16 cellular contexts compared by ENCODE assay signal in the genomic region with DNA sequence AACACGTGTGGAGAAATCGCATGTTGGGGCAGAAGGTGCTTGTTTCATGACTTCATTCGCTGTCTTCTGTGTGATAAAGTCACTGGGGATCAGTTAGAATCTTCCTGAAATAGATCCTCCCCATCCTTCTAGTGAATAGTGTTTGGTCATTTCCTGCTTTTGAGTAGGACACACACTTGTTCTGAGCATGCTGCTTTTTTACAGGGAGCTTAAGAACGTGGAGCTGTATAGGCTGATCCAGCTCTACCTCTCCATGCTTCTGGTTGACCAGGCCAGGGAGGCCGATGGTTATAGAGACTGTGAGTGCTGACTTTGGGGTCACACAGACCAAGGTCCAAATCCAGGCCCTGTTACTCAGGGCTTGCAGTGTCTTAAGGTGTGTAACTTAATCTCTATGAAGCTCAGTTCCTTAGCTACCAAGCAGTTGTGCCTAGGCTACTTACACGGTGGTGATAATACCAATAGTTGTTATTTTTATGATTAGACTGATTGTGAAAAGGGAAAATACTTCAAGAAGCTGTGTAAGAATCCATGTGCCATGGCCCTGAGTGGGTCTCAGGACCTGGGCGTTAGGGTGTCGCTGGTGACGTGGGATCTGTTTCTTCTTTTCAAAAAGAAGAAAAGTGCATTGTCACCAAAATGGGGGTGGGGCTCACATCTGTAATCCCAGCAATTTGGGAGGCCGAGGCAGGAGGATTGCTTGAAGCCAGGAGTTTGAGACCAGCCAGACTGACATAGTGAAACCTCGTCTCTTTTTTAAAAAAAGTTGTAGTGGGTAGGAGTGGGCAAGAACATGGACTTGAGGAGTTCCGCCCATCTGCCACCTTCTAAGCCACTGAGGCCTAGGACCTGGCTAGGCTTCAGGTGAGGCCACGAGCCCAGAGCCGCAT.
A peak's percentile ranks its signal among the peaks of the same experiment; 100 is the strongest.
DNase-seq lines count a peak whose midpoint lies in the region; ATAC-seq and TF ChIP-seq lines count a peak whose summit lies in the region.
"Had no signal": no experiment of that assay in that cellular context is flagged by ENCODE, and none has a peak within 500 bp of the region (broad histone marks: within the 10 kb centered on the region; RNA-seq: fewer than 3 reads in every experiment).

No MANE protein-coding gene starts in this region.

- WGBS in heart left ventricle, 4 donors, result 56 to 82% (median 76%) methylated on average over 9 to 14 of the region's 14 CpGs
- 76 to 88% methylated on average over 13 to 14 of the region's 14 CpGs for WGBS in thyroid gland, 2 donors

- no peaks in the 10 kb centered on the region for H3K9me2 ChIP-seq in PC-3 (replicated peaks; ENCODE audit: low read length)

- CTCF ChIA-PET in PC-3 (lab: Charles Lee), result no interaction called here

- H3K9me3 Mint-ChIP-seq in activated T-helper 1 cell treated with anti-CD3 and anti-CD28 coated beads, Interleukin-12 subunit alpha, Interleukin-12 subunit beta, Interleukin-2, Interleukin-4 antibody, amounts not matched to agents 30 ng/mL and 10 ng/mL and 1 ng/mL, durations not matched to agents 14 hours and 24 hours and 36 hours, result peaks cover 6% of the 10 kb centered on the region
- H3K9me3 Mint-ChIP-seq in glutamatergic neuron (ENCODE audit: unreplicated experiment), result peaks cover 19% of the 10 kb centered on the region

- DNase-seq in heart left ventricle, result no peak
- no peak for DNase-seq in Right ventricle myocardium inferior (ENCODE audit: missing footprints)
- no peak for DNase-seq in activated T-helper 1 cell treated with anti-CD3 and anti-CD28 coated beads, Interleukin-12 subunit alpha, Interleukin-12 subunit beta, Interleukin-2, Interleukin-4 antibody, amounts not matched to agents 30 ng/mL and 10 ng/mL and 1 ng/mL, durations not matched to agents 14 hours and 24 hours and 36 hours (ENCODE audit: low spot score)
- no peak for DNase-seq in left lobe of liver (ENCODE audit: low spot score)
- DNase-seq in thyroid gland, result no peak
- DNase-seq in NCI-H2196 treated with DMSO at 0.1 percent for 48 hours (lab: John Stamatoyannopoulos, UW; ENCODE audit: unreplicated experiment), result no peak
- no peak for DNase-seq in PC-3
- DNase-seq in glutamatergic neuron, result no peak
- DNase-seq: C1 segment of cervical spinal cord, endodermal cell, GOT3, MG63, RPMI8226 had no signal

- ATAC-seq in heart left ventricle (peak; percentile 25 to 77 (median 46)), Right ventricle myocardium inferior (no peak), left lobe of liver (peak; percentile 21), PC-3 (no peak)

- no peaks in the 10 kb centered on the region for H3K79me2 ChIP-seq in PC-3 (ENCODE audit: low read length)

- intact Hi-C loops in heart left ventricle (cut with DNase I), result loop anchor here in 4 of 10 donors (5.0 to 10.0 kb wide), 3 partner anchors 72 to 112 kb away; a partner anchor contains a TSS
- intact Hi-C loops in Right ventricle myocardium inferior (cut with DNase I), result loop anchor here (5.0 kb wide), 1 partner anchor 75 kb away; no protein-coding TSS in a partner anchor
- intact Hi-C loops in activated T-helper 1 cell treated with anti-CD3 and anti-CD28 coated beads, Interleukin-12 subunit alpha, Interleukin-12 subunit beta, Interleukin-2, Interleukin-4 antibody, amounts not matched to agents 30 ng/mL and 10 ng/mL and 1 ng/mL, durations not matched to agents 14 hours and 24 hours and 36 hours (cut with micrococcal nuclease), result no loop called here
- intact Hi-C loops in thyroid gland (cut with DNase I), result no loop called here
- intact Hi-C loops in PC-3 (cut with micrococcal nuclease), result no loop called here

- H3K9ac ChIP-seq in PC-3 (ENCODE audit: low read length), result no peak overlapping the region

- no TSS peak for BruUV-seq in PC-3 (replicated peaks; lab: Mats Ljungman, UMichigan)

- no peak for TF ChIP-seq POLR2A in heart left ventricle (IDR thresholded peaks at IDR 0.05)
- no peak for TF ChIP-seq POLR2A in thyroid gland (IDR thresholded peaks at IDR 0.05)

- H3K27me3 ChIP-seq in heart left ventricle, result no peaks in the 10 kb centered on the region
- H3K27me3 ChIP-seq in thyroid gland, result no peaks in the 10 kb centered on the region
- H3K27me3 ChIP-seq in PC-3 (ENCODE audit: low read length), result no peaks in the 10 kb centered on the region
- H3K27me3 ChIP-seq: MG63, ovary had no signal

- POLR2A ChIA-PET in PC-3 (lab: Charles Lee; ENCODE audit: unreplicated experiment), result no interaction called here

- H3K4me3 Mint-ChIP-seq in activated T-helper 1 cell treated with anti-CD3 and anti-CD28 coated beads, Interleukin-12 subunit alpha, Interleukin-12 subunit beta, Interleukin-2, Interleukin-4 antibody, amounts not matched to agents 30 ng/mL and 10 ng/mL and 1 ng/mL, durations not matched to agents 14 hours and 24 hours and 36 hours, result no peak overlapping the region
- H3K4me3 Mint-ChIP-seq in glutamatergic neuron (ENCODE audit: unreplicated experiment), result no peak overlapping the region
- H3K4me3 Mint-ChIP-seq: endodermal cell had no signal

- H3K4me1 Mint-ChIP-seq in activated T-helper 1 cell treated with anti-CD3 and anti-CD28 coated beads, Interleukin-12 subunit alpha, Interleukin-12 subunit beta, Interleukin-2, Interleukin-4 antibody, amounts not matched to agents 30 ng/mL and 10 ng/mL and 1 ng/mL, durations not matched to agents 14 hours and 24 hours and 36 hours (ENCODE audit: low read depth), result peaks cover 88% of the 10 kb centered on the region
- peaks cover 32% of the 10 kb centered on the region for H3K4me1 Mint-ChIP-seq in glutamatergic neuron (ENCODE audit: low read depth, unreplicated experiment)

- H3K4me1 ChIP-seq in heart left ventricle, result peaks cover 0 to 68% (median 32%) of the 10 kb centered on the region in 12 donors
- H3K4me1 ChIP-seq in thyroid gland, result peaks cover 16 to 57% of the 10 kb centered on the region in 2 donors
- H3K4me1 ChIP-seq in PC-3 (ENCODE audit: insufficient read depth, low read length), result no peaks in the 10 kb centered on the region

- H3K36me3 Mint-ChIP-seq in activated T-helper 1 cell treated with anti-CD3 and anti-CD28 coated beads, Interleukin-12 subunit alpha, Interleukin-12 subunit beta, Interleukin-2, Interleukin-4 antibody, amounts not matched to agents 30 ng/mL and 10 ng/mL and 1 ng/mL, durations not matched to agents 14 hours and 24 hours and 36 hours (ENCODE audit: low read depth), result peaks cover 31% of the 10 kb centered on the region
- H3K36me3 Mint-ChIP-seq in glutamatergic neuron (ENCODE audit: unreplicated experiment), result no peaks in the 10 kb centered on the region

- H3K27me3 Mint-ChIP-seq in activated T-helper 1 cell treated with anti-CD3 and anti-CD28 coated beads, Interleukin-12 subunit alpha, Interleukin-12 subunit beta, Interleukin-2, Interleukin-4 antibody, amounts not matched to agents 30 ng/mL and 10 ng/mL and 1 ng/mL, durations not matched to agents 14 hours and 24 hours and 36 hours (ENCODE audit: insufficient read depth), result no peaks in the 10 kb centered on the region
- H3K27me3 Mint-ChIP-seq in glutamatergic neuron (ENCODE audit: unreplicated experiment), result peaks cover 8% of the 10 kb centered on the region

- no peak for TF ChIP-seq CTCF in heart left ventricle (IDR thresholded peaks at IDR 0.05)
- no peak for TF ChIP-seq CTCF in thyroid gland (IDR thresholded peaks at IDR 0.05)
- no peak for TF ChIP-seq CTCF in PC-3 (conservative IDR thresholded peaks at IDR 0.05; ENCODE audit: low read depth, low read length)
- no peak for TF ChIP-seq CTCF in glutamatergic neuron (IDR thresholded peaks at IDR 0.05; ENCODE audit: partially characterized antibody, unreplicated experiment)

- no peaks in the 10 kb centered on the region for H4K20me1 ChIP-seq in PC-3 (ENCODE audit: low read length)

- no peak overlapping the region for H3K4me2 ChIP-seq in PC-3 (ENCODE audit: low read length)

- no peaks in the 10 kb centered on the region for H3F3A ChIP-seq in PC-3 (ENCODE audit: low read length, unreplicated experiment)

- H3K27ac ChIP-seq in heart left ventricle (peak overlapping the region in 8 of 12 donors; percentile 30 to 79 (median 68)), thyroid gland (peak overlapping the region in 2 of 3 donors; percentile 61 to 64), PC-3 (ENCODE audit: low read length) (no peak overlapping the region)
- H3K27ac ChIP-seq: HL-60, ovary had no signal

- no peak overlapping the region for H2AFZ ChIP-seq in PC-3 (ENCODE audit: low read length)

- H3K9me3 ChIP-seq in heart left ventricle, result no peaks in the 10 kb centered on the region
- H3K9me3 ChIP-seq in thyroid gland, result no peaks in the 10 kb centered on the region
- no peaks in the 10 kb centered on the region for H3K9me3 ChIP-seq in PC-3 (ENCODE audit: low read length)
- H3K9me3 ChIP-seq: MG63, ovary had no signal

- H3K27ac Mint-ChIP-seq in activated T-helper 1 cell treated with anti-CD3 and anti-CD28 coated beads, Interleukin-12 subunit alpha, Interleukin-12 subunit beta, Interleukin-2, Interleukin-4 antibody, amounts not matched to agents 30 ng/mL and 10 ng/mL and 1 ng/mL, durations not matched to agents 14 hours and 24 hours and 36 hours, result peak overlapping the region; percentile 90
- H3K27ac Mint-ChIP-seq in glutamatergic neuron (ENCODE audit: unreplicated experiment), result no peak overlapping the region
- H3K27ac Mint-ChIP-seq: endodermal cell had no signal

- H3K36me3 ChIP-seq in heart left ventricle, result no peaks in the 10 kb centered on the region
- no peaks in the 10 kb centered on the region for H3K36me3 ChIP-seq in thyroid gland
- H3K36me3 ChIP-seq in PC-3 (ENCODE audit: low read depth, low read length), result no peaks in the 10 kb centered on the region
- H3K36me3 ChIP-seq: MG63, ovary had no signal

- H3K4me3 ChIP-seq in heart left ventricle (no peak overlapping the region), thyroid gland (replicated peaks in 1 of 3) (no peak overlapping the region), PC-3 (ENCODE audit: low read length) (no peak overlapping the region)
- H3K4me3 ChIP-seq: lung, MG63, ovary had no signal

Comparison
In these comparisons a context has a peak if more than half of its experiments do, and no peak if none do; other contexts are left out.
1. ATAC-seq: peak in heart left ventricle (4 of 4) and left lobe of liver (single experiment); none in Right ventricle myocardium inferior (single experiment) and PC-3 (single experiment).